ENCODE assay signal across 14 cellular contexts in genomic region chr11:105033781-105034180, GRCh38. TPM values are rescaled to one million over a fixed set of nuclear protein-coding genes. Genes with fewer than 3 reads are reported as not detected.
DNase-seq lines count a peak whose midpoint lies in the region; ATAC-seq and TF ChIP-seq lines count a peak whose summit lies in the region.
"Had no signal": no experiment of that assay in that cellular context is flagged by ENCODE, and none has a peak within 500 bp of the region (broad histone marks: within the 10 kb centered on the region; RNA-seq: fewer than 3 reads in every experiment).

No MANE protein-coding gene starts in this region.

- TF ChIP-seq CTCF in CD8-positive, alpha-beta T cell (IDR thresholded peaks at IDR 0.05) = no peak
- no peak for TF ChIP-seq CTCF in neutrophil (IDR thresholded peaks at IDR 0.05)

- H3K9me3 Mint-ChIP-seq in CD8-positive, alpha-beta T cell = no peaks in the 10 kb centered on the region
- H3K9me3 Mint-ChIP-seq in IgD-negative memory B cell = peaks cover 0 to 3% (median 0%) of the 10 kb centered on the region in 3 donors
- no peaks in the 10 kb centered on the region for H3K9me3 Mint-ChIP-seq in central memory CD8-positive, alpha-beta T cell
- H3K9me3 Mint-ChIP-seq: H9 had no signal

- peaks cover 63% of the 10 kb centered on the region for H3K36me3 Mint-ChIP-seq in CD8-positive, alpha-beta T cell
- peaks cover 17% of the 10 kb centered on the region for H3K36me3 Mint-ChIP-seq in IgD-negative memory B cell
- H3K36me3 Mint-ChIP-seq in central memory CD8-positive, alpha-beta T cell (ENCODE audit: insufficient read depth) = peaks cover 32% of the 10 kb centered on the region

- no peaks in the 10 kb centered on the region for H3K27me3 ChIP-seq in CD8-positive, alpha-beta T cell (ENCODE audit: insufficient read depth, low read length)
- H3K27me3 ChIP-seq in neutrophil = no peaks in the 10 kb centered on the region

- H3K9me3 ChIP-seq in CD8-positive, alpha-beta T cell (ENCODE audit: low read length) = no peaks in the 10 kb centered on the region
- no peaks in the 10 kb centered on the region for H3K9me3 ChIP-seq in neutrophil

- peaks cover 15% of the 10 kb centered on the region for H3K36me3 ChIP-seq in CD8-positive, alpha-beta T cell (ENCODE audit: insufficient read depth, low read length)
- H3K36me3 ChIP-seq in neutrophil = peaks cover 61% of the 10 kb centered on the region

- POLR2A ChIA-PET in CD8-positive, alpha-beta T cell (lab: Charles Lee) = interaction anchor here (0.8 kb wide), 1 partner anchor 18 kb away, joined by 4 read pairs; no protein-coding TSS in a partner anchor

- H3K27me3 Mint-ChIP-seq in CD8-positive, alpha-beta T cell (ENCODE audit: low read depth) = no peaks in the 10 kb centered on the region
- no peaks in the 10 kb centered on the region for H3K27me3 Mint-ChIP-seq in IgD-negative memory B cell
- no peaks in the 10 kb centered on the region for H3K27me3 Mint-ChIP-seq in central memory CD8-positive, alpha-beta T cell

- intact Hi-C loops in CD8-positive, alpha-beta T cell (cut with DNase I, micrococcal nuclease) = loop anchor here in 1 of 2 experiments (5.0 kb wide), 2 partner anchors 66 to 326 kb away; partner anchors contain the start of gene CASP4

- peak overlapping the region; percentile 92 for H3K4me3 Mint-ChIP-seq in CD8-positive, alpha-beta T cell
- peak overlapping the region; percentile 86 to 100 (median 96) for H3K4me3 Mint-ChIP-seq in IgD-negative memory B cell
- peak overlapping the region; percentile 86 for H3K4me3 Mint-ChIP-seq in central memory CD8-positive, alpha-beta T cell
- H3K4me3 Mint-ChIP-seq: H9 had no signal

- H3K27ac ChIP-seq in CD8-positive, alpha-beta T cell (ENCODE audit: low read depth, low read length) = no peak overlapping the region
- H3K27ac ChIP-seq in neutrophil = peak overlapping the region; percentile 85
- H3K27ac ChIP-seq: VCaP had no signal

- H3K4me1 ChIP-seq in CD8-positive, alpha-beta T cell (ENCODE audit: insufficient read depth, low read length) = peaks cover 28% of the 10 kb centered on the region
- peaks cover 38 to 48% of the 10 kb centered on the region in 2 experiments for H3K4me1 ChIP-seq in neutrophil (ENCODE audit: control insufficient read depth in 1 of 2, insufficient read depth in 1 of 2, low read depth in 1 of 2, low read length in 1 of 2)

- peak; percentile 43 for ATAC-seq in CD8-positive, alpha-beta T cell
- peak; percentile 37 for ATAC-seq in central memory CD8-positive, alpha-beta T cell (replicated peaks; ENCODE audit: extremely low read depth, poor library complexity, severe bottlenecking)
- ATAC-seq in HG03159 (IDR thresholded peaks at IDR 0.05; ENCODE audit: unreplicated experiment) = no peak
- ATAC-seq: Panc1 had no signal

- CTCF ChIA-PET in CD8-positive, alpha-beta T cell (lab: Charles Lee) = interaction anchor here (1.6 kb wide), 1 partner anchor 32 kb away, joined by 3 read pairs; no protein-coding TSS in a partner anchor

- H3K4me3 ChIP-seq in CD8-positive, alpha-beta T cell (ENCODE audit: low read depth, low read length) = peak overlapping the region; percentile 64
- peak overlapping the region; percentile 63 to 86 for H3K4me3 ChIP-seq in neutrophil (ENCODE audit: low read depth in 1 of 2, low read length in 1 of 2)

- peaks cover 61% of the 10 kb centered on the region for H3K4me1 Mint-ChIP-seq in CD8-positive, alpha-beta T cell (ENCODE audit: low read depth)
- peaks cover 29 to 37% (median 34%) of the 10 kb centered on the region in 3 donors for H3K4me1 Mint-ChIP-seq in IgD-negative memory B cell
- H3K4me1 Mint-ChIP-seq in central memory CD8-positive, alpha-beta T cell = peaks cover 42% of the 10 kb centered on the region
- H3K4me1 Mint-ChIP-seq: H9 had no signal

- H3K27ac Mint-ChIP-seq in CD8-positive, alpha-beta T cell = peak overlapping the region; percentile 93
- peak overlapping the region in 1 of 3 donors; percentile 98 for H3K27ac Mint-ChIP-seq in IgD-negative memory B cell
- peak overlapping the region; percentile 91 for H3K27ac Mint-ChIP-seq in central memory CD8-positive, alpha-beta T cell (ENCODE audit: low read depth)
- H3K27ac Mint-ChIP-seq: H9 had no signal

- DNase-seq in CD8-positive, alpha-beta T cell = no peak
- no peak for DNase-seq in central memory CD8-positive, alpha-beta T cell (ENCODE audit: low spot score in 2 of 2)
- DNase-seq in GM19238 (ENCODE audit: insufficient read length, low spot score) = no peak
- DNase-seq in NCI-H2029 treated with DMSO at 0.1 percent for 48 hours (lab: John Stamatoyannopoulos, UW) = no peak
- DNase-seq in UCSD-AML1 (lab: John Stamatoyannopoulos, UW; ENCODE audit: unreplicated experiment) = no peak
- DNase-seq: H9, mesendoderm, NCI-H1436 had no signal

RNA-seq across cellular contexts. Expression of gene CASP1, which starts 1.2 kb away (rescaled TPM):
- 10 to 100 TPM; 11.3 to 15.9 TPM for total RNA-seq in CD8-positive, alpha-beta T cell
- 75.2 TPM for polyA plus RNA-seq in IgD-negative memory B cell
- total RNA-seq: H9 had no signal

RNA-seq across cellular contexts. Expression of gene CASP5, which starts 10.8 kb away (rescaled TPM):
- not detected for total RNA-seq in CD8-positive, alpha-beta T cell
- polyA plus RNA-seq in IgD-negative memory B cell = 0.45 TPM
- total RNA-seq: Daoy, H9 had no signal

RNA-seq across cellular contexts. Expression of gene CARD16, which starts 11.4 kb away (rescaled TPM):
- 10 to 100 TPM; 16.0 to 18.7 TPM for total RNA-seq in CD8-positive, alpha-beta T cell
- 173 TPM for polyA plus RNA-seq in IgD-negative memory B cell
- total RNA-seq: H9 had no signal
